ENCODE assay signal across 13 cellular contexts in genomic region chr5:112965733-112966306, GRCh38. TPM values are rescaled to one million over a fixed set of nuclear protein-coding genes. Genes with fewer than 3 reads are reported as not detected.
A peak's percentile ranks its signal among the peaks of the same experiment; 100 is the strongest.
DNase-seq lines count a peak whose midpoint lies in the region; ATAC-seq and TF ChIP-seq lines count a peak whose summit lies in the region.
"Had no signal": no experiment of that assay in that cellular context is flagged by ENCODE, and none has a peak within 500 bp of the region (broad histone marks: within the 10 kb centered on the region; RNA-seq: fewer than 3 reads in every experiment).

No MANE protein-coding gene starts in this region.

- peaks cover 46% of the 10 kb centered on the region for H3K4me1 Mint-ChIP-seq in activated T-cell treated with anti-CD3 and anti-CD28 coated beads, Interleukin-2, amount 50 U/mL, for 24 hours (ENCODE audit: low read depth)
- peaks cover 27% of the 10 kb centered on the region for H3K4me1 Mint-ChIP-seq in activated T-cell treated with anti-CD3 and anti-CD28 coated beads, Interleukin-2, amount 50 U/mL, for 4 hours (ENCODE audit: low read depth)
- peaks cover 31% of the 10 kb centered on the region for H3K4me1 Mint-ChIP-seq in stimulated activated naive CD8-positive, alpha-beta T cell treated with anti-CD3 and anti-CD28 coated beads, Interleukin-15, Interleukin-2, amounts not matched to agents 100 ng/mL and 50 ng/mL, for 24 hours (ENCODE audit: low read depth)
- peaks cover 31% of the 10 kb centered on the region for H3K4me1 Mint-ChIP-seq in stimulated activated naive CD8-positive, alpha-beta T cell treated with anti-CD3 and anti-CD28 coated beads, Interleukin-15, amount 100 ng/mL, for 72 hours
- peaks cover 48% of the 10 kb centered on the region for H3K4me1 Mint-ChIP-seq in activated CD4-positive, alpha-beta memory T cell treated with anti-CD3 and anti-CD28 coated beads, Interleukin-2, amount 10 ng/mL, durations not matched to agents 7 days and 5 days
- peaks cover 12% of the 10 kb centered on the region for H3K4me1 Mint-ChIP-seq in mesothelial cell of epicardium

- no peaks in the 10 kb centered on the region for H3K27me3 Mint-ChIP-seq in activated T-cell treated with anti-CD3 and anti-CD28 coated beads, Interleukin-2, amount 50 U/mL, for 24 hours
- H3K27me3 Mint-ChIP-seq in activated T-cell treated with anti-CD3 and anti-CD28 coated beads, Interleukin-2, amount 50 U/mL, for 4 hours (ENCODE audit: low read depth), result no peaks in the 10 kb centered on the region
- no peaks in the 10 kb centered on the region for H3K27me3 Mint-ChIP-seq in stimulated activated naive CD8-positive, alpha-beta T cell treated with anti-CD3 and anti-CD28 coated beads, Interleukin-15, Interleukin-2, amounts not matched to agents 100 ng/mL and 50 ng/mL, for 24 hours
- H3K27me3 Mint-ChIP-seq in stimulated activated naive CD8-positive, alpha-beta T cell treated with anti-CD3 and anti-CD28 coated beads, Interleukin-15, amount 100 ng/mL, for 72 hours, result peaks cover 7% of the 10 kb centered on the region
- H3K27me3 Mint-ChIP-seq in activated CD4-positive, alpha-beta memory T cell treated with anti-CD3 and anti-CD28 coated beads, Interleukin-2, amount 10 ng/mL, durations not matched to agents 7 days and 5 days, result no peaks in the 10 kb centered on the region
- H3K27me3 Mint-ChIP-seq in mesothelial cell of epicardium (ENCODE audit: low read depth), result no peaks in the 10 kb centered on the region

- POLR2A ChIA-PET in activated CD4-positive, alpha-beta memory T cell treated with anti-CD3 and anti-CD28 coated beads, Interleukin-2, amount 10 ng/mL, durations not matched to agents 7 days and 5 days (lab: Charles Lee), result interaction anchor here (0.6 to 3.4 kb wide), 3 partner anchors 10 to 105 kb away, joined by 3 to 23 read pairs (median 9); partner anchors contain the start of genes DCP2 and SRP19

- peak overlapping the region; percentile 91 for H3K27ac Mint-ChIP-seq in activated T-cell treated with anti-CD3 and anti-CD28 coated beads, Interleukin-2, amount 50 U/mL, for 24 hours
- H3K27ac Mint-ChIP-seq in stimulated activated naive CD8-positive, alpha-beta T cell treated with anti-CD3 and anti-CD28 coated beads, Interleukin-15, Interleukin-2, amounts not matched to agents 100 ng/mL and 50 ng/mL, for 24 hours, result peak overlapping the region; percentile 2
- peak overlapping the region in 1 of 2 donors; percentile 35 for H3K27ac Mint-ChIP-seq in stimulated activated naive CD8-positive, alpha-beta T cell treated with anti-CD3 and anti-CD28 coated beads, Interleukin-15, amount 100 ng/mL, for 72 hours
- peak overlapping the region; percentile 38 for H3K27ac Mint-ChIP-seq in activated CD4-positive, alpha-beta memory T cell treated with anti-CD3 and anti-CD28 coated beads, Interleukin-2, amount 10 ng/mL, durations not matched to agents 7 days and 5 days
- H3K27ac Mint-ChIP-seq in mesothelial cell of epicardium, result no peak overlapping the region

- no peaks in the 10 kb centered on the region for H3K36me3 Mint-ChIP-seq in activated T-cell treated with anti-CD3 and anti-CD28 coated beads, Interleukin-2, amount 50 U/mL, for 24 hours (ENCODE audit: low read depth)
- no peaks in the 10 kb centered on the region for H3K36me3 Mint-ChIP-seq in activated T-cell treated with anti-CD3 and anti-CD28 coated beads, Interleukin-2, amount 50 U/mL, for 4 hours (ENCODE audit: insufficient read depth)
- H3K36me3 Mint-ChIP-seq in stimulated activated naive CD8-positive, alpha-beta T cell treated with anti-CD3 and anti-CD28 coated beads, Interleukin-15, Interleukin-2, amounts not matched to agents 100 ng/mL and 50 ng/mL, for 24 hours (ENCODE audit: low read depth), result no peaks in the 10 kb centered on the region
- H3K36me3 Mint-ChIP-seq in activated CD4-positive, alpha-beta memory T cell treated with anti-CD3 and anti-CD28 coated beads, Interleukin-2, amount 10 ng/mL, durations not matched to agents 7 days and 5 days (ENCODE audit: low read depth), result no peaks in the 10 kb centered on the region
- no peaks in the 10 kb centered on the region for H3K36me3 Mint-ChIP-seq in mesothelial cell of epicardium
- H3K36me3 Mint-ChIP-seq: CD4-positive, CD25-positive, alpha-beta regulatory T cell had no signal

- no peak for ATAC-seq in activated T-cell treated with anti-CD3 and anti-CD28 coated beads, Interleukin-2, amount 50 U/mL, for 4 hours
- ATAC-seq in stimulated activated naive CD8-positive, alpha-beta T cell treated with anti-CD3 and anti-CD28 coated beads, Interleukin-15, amount 100 ng/mL, for 72 hours, result no peak
- ATAC-seq in left ventricle myocardium superior, result no peak

- DNase-seq in activated T-cell treated with anti-CD3 and anti-CD28 coated beads, Interleukin-2, amount 50 U/mL, for 24 hours, result no peak
- no peak for DNase-seq in activated T-cell treated with anti-CD3 and anti-CD28 coated beads, Interleukin-2, amount 50 U/mL, for 4 hours
- DNase-seq in stimulated activated naive CD8-positive, alpha-beta T cell treated with anti-CD3 and anti-CD28 coated beads, Interleukin-15, amount 100 ng/mL, for 72 hours, result no peak
- no peak for DNase-seq in activated CD4-positive, alpha-beta memory T cell treated with anti-CD3 and anti-CD28 coated beads, Interleukin-2, amount 10 ng/mL, durations not matched to agents 7 days and 5 days
- DNase-seq in mesothelial cell of epicardium (ENCODE audit: low spot score in 2 of 2, unreplicated experiment in 2 of 2) (no peak), left ventricle myocardium superior (no peak)
- DNase-seq: Caco-2; CD4-positive, CD25-positive, alpha-beta regulatory T cell; DMS153; NCI-H1105 treated with DMSO at 0.1 percent for 48 hours; NCI-H1694 treated with DMSO at 0.1 percent for 48 hours; NCI-H526 treated with DMSO at 0.1 percent for 48 hours had no signal

- intact Hi-C loops in left ventricle myocardium superior (cut with micrococcal nuclease), result no loop called here

- CTCF ChIA-PET in activated CD4-positive, alpha-beta memory T cell treated with anti-CD3 and anti-CD28 coated beads, Interleukin-2, amount 10 ng/mL, durations not matched to agents 7 days and 5 days (lab: Charles Lee), result interaction anchor here (0.7 to 3.5 kb wide), 4 partner anchors 10 to 118 kb away, joined by 3 to 23 read pairs (median 3); partner anchors contain the start of genes DCP2 and REEP5

- no peak for TF ChIP-seq CTCF in mesothelial cell of epicardium (IDR thresholded peaks at IDR 0.05; ENCODE audit: unreplicated experiment)

- H3K9me3 Mint-ChIP-seq in activated T-cell treated with anti-CD3 and anti-CD28 coated beads, Interleukin-2, amount 50 U/mL, for 24 hours, result no peaks in the 10 kb centered on the region
- H3K9me3 Mint-ChIP-seq in activated T-cell treated with anti-CD3 and anti-CD28 coated beads, Interleukin-2, amount 50 U/mL, for 4 hours, result no peaks in the 10 kb centered on the region
- H3K9me3 Mint-ChIP-seq in stimulated activated naive CD8-positive, alpha-beta T cell treated with anti-CD3 and anti-CD28 coated beads, Interleukin-15, Interleukin-2, amounts not matched to agents 100 ng/mL and 50 ng/mL, for 24 hours, result no peaks in the 10 kb centered on the region
- H3K9me3 Mint-ChIP-seq in stimulated activated naive CD8-positive, alpha-beta T cell treated with anti-CD3 and anti-CD28 coated beads, Interleukin-15, amount 100 ng/mL, for 72 hours, result no peaks in the 10 kb centered on the region
- H3K9me3 Mint-ChIP-seq in activated CD4-positive, alpha-beta memory T cell treated with anti-CD3 and anti-CD28 coated beads, Interleukin-2, amount 10 ng/mL, durations not matched to agents 7 days and 5 days, result no peaks in the 10 kb centered on the region
- no peaks in the 10 kb centered on the region for H3K9me3 Mint-ChIP-seq in mesothelial cell of epicardium
- H3K9me3 Mint-ChIP-seq: CD4-positive, CD25-positive, alpha-beta regulatory T cell had no signal

- peak overlapping the region; percentile 0 for H3K4me3 Mint-ChIP-seq in activated T-cell treated with anti-CD3 and anti-CD28 coated beads, Interleukin-2, amount 50 U/mL, for 24 hours
- H3K4me3 Mint-ChIP-seq in activated T-cell treated with anti-CD3 and anti-CD28 coated beads, Interleukin-2, amount 50 U/mL, for 4 hours, result no peak overlapping the region
- no peak overlapping the region for H3K4me3 Mint-ChIP-seq in stimulated activated naive CD8-positive, alpha-beta T cell treated with anti-CD3 and anti-CD28 coated beads, Interleukin-15, Interleukin-2, amounts not matched to agents 100 ng/mL and 50 ng/mL, for 24 hours
- H3K4me3 Mint-ChIP-seq in stimulated activated naive CD8-positive, alpha-beta T cell treated with anti-CD3 and anti-CD28 coated beads, Interleukin-15, amount 100 ng/mL, for 72 hours, result no peak overlapping the region
- H3K4me3 Mint-ChIP-seq in activated CD4-positive, alpha-beta memory T cell treated with anti-CD3 and anti-CD28 coated beads, Interleukin-2, amount 10 ng/mL, durations not matched to agents 7 days and 5 days, result no peak overlapping the region
- H3K4me3 Mint-ChIP-seq in mesothelial cell of epicardium, result no peak overlapping the region
- H3K4me3 Mint-ChIP-seq: CD4-positive, CD25-positive, alpha-beta regulatory T cell had no signal

RNA-seq across cellular contexts. Expression of gene DCP2, which starts 10.8 kb away (rescaled TPM):
- 10 to 100 TPM; 36.8 to 42.1 (median 41.1) TPM for total RNA-seq in activated T-cell treated with anti-CD3 and anti-CD28 coated beads, Interleukin-2, amount 50 U/mL, for 4 hours
- total RNA-seq in activated CD4-positive, alpha-beta memory T cell treated with anti-CD3 and anti-CD28 coated beads, Interleukin-2, amount 10 ng/mL, durations not matched to agents 7 days and 5 days, result 100 to 1,000 TPM; 135 to 138 TPM
- total RNA-seq in mesothelial cell of epicardium (88.5 to 98.6 TPM (median 90.0 TPM) in 3 replicates), left ventricle myocardium superior (18.8 TPM)

RNA-seq across cellular contexts. Expression of gene REEP5, which starts 43.8 kb away (rescaled TPM):
- total RNA-seq in activated T-cell treated with anti-CD3 and anti-CD28 coated beads, Interleukin-2, amount 50 U/mL, for 4 hours, result 10 to 100 TPM; 53.6 to 60.0 (median 58.7) TPM
- total RNA-seq in activated CD4-positive, alpha-beta memory T cell treated with anti-CD3 and anti-CD28 coated beads, Interleukin-2, amount 10 ng/mL, durations not matched to agents 7 days and 5 days, result 10 to 100 TPM; 95.0 to 96.3 TPM
- 32.4 to 35.4 TPM (median 34.7 TPM) in 3 replicates for total RNA-seq in mesothelial cell of epicardium
- total RNA-seq in left ventricle myocardium superior, result 145 TPM
